ENCODE assay signal across 1 cellular context in genomic region chr20:62376112-62377063, GRCh38.
TF ChIP-seq lines count a peak whose summit lies in the region.

No MANE protein-coding gene starts in this region.

TF ChIP-seq in HepG2, 621 proteins besides CTCF, POLR2A, EP300 and RAD21 (continued from another document):
- TF ChIP-seq ARID5B (CRISPR knock-in tag; IDR thresholded peaks at IDR 0.05) (peak; percentile 53; the same call in 1 of the 2 replicates), ZNF589 (CRISPR knock-in tag; conservative IDR thresholded peaks at IDR 0.05) (no peak), TCF7L2 (IDR thresholded peaks at IDR 0.05; ENCODE audit: low read depth, low read length) (no peak), ATAD3A (CRISPR knock-in tag; IDR thresholded peaks at IDR 0.05) (no peak), ZNF224 (CRISPR knock-in tag; IDR thresholded peaks at IDR 0.05) (peak; percentile 96; the same call in 1 of the 2 replicates), ZKSCAN1 (IDR thresholded peaks at IDR 0.05; ENCODE audit: low read length) (peak; percentile 27; the same call in 1 of the 2 replicates), TFAP4 (IDR thresholded peaks at IDR 0.05; ENCODE audit: borderline replicate concordance, low read depth) (peak; percentile 78; the same call in 1 of the 2 replicates), ZNF670 (CRISPR knock-in tag; IDR thresholded peaks at IDR 0.05; ENCODE audit: borderline replicate concordance) (peak; percentile 68), SP5 (CRISPR knock-in tag; IDR thresholded peaks at IDR 0.05; ENCODE audit: borderline replicate concordance, low read depth) (peak; percentile 61; the same call in 1 of the 2 replicates), PHB2 (IDR thresholded peaks at IDR 0.05; ENCODE audit: partially characterized antibody) (no peak)
TF ChIP-seq in HepG2: peak in this region for 351.
